In the genomic region with DNA sequence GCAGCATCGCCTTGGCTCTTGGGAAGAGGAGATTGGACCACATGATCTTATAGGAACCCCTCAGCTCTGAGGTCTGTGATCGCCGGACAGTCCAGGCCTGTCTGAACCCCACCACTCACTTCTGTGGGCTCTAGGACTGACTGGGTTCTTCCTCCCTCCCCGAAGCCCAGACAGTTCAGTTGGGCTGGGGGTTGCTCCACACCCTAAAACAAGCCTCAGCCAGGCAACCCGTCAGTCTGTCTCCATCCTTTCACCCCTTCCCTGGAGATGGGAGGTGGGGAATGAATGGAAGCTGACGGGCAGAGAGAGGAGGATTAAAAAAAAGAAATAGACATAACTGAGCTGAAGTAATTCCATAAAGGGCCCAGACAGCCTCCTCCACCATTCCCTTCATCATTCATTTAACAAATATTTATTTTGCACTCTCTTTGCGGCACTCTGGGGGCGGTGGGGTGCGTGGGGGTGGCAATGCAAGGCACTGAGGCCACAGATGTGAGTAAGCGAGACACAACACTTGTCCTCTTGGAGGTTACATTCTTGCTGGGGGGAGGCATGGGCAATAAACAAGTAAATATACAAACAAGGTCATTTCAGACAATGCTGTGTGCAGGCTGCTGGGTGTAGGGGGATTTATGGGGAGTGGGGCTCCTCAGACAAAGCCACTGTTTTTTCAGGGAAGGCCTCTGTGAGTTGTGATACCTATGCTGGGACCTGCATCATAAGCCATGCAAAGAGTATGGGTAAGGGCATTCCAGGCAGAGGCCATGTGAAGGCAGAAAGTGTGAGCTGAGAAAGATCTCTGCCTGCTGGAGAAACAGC, we compare ENCODE assay signal across 8 cellular contexts. TPM values are rescaled to one million over a fixed set of nuclear protein-coding genes. Genes with fewer than 3 reads are reported as not detected.
DNase-seq lines count a peak whose midpoint lies in the region; ATAC-seq lines count a peak whose summit lies in the region.

No MANE protein-coding gene starts in this region.

- H3K79me1 ChIP-seq in mesendoderm (ENCODE audit: low read length) = no peaks in the 10 kb centered on the region

- peak overlapping the region; percentile 6 for H3K23ac ChIP-seq in mesendoderm (ENCODE audit: low read length)

- H3K36me3 ChIP-seq in ACC112 (ENCODE audit: insufficient read depth, low read length) = no peaks in the 10 kb centered on the region
- H3K36me3 ChIP-seq in HAP-1 (replicated peaks) = no peaks in the 10 kb centered on the region
- no peaks in the 10 kb centered on the region for H3K36me3 ChIP-seq in mesendoderm (ENCODE audit: control insufficient read depth, insufficient read depth, low read length)

- H3K4me2 ChIP-seq in mesendoderm (ENCODE audit: low read length) = no peak overlapping the region

- peaks cover 4% of the 10 kb centered on the region for H3K36me3 Mint-ChIP-seq in activated naive CD8-positive, alpha-beta T cell

- no peak overlapping the region for H3K27ac ChIP-seq in ACC112 (ENCODE audit: low read depth, low read length)
- H3K27ac ChIP-seq in mesendoderm (ENCODE audit: low read depth, low read length) = no peak overlapping the region

- H3K27me3 ChIP-seq in ACC112 (ENCODE audit: insufficient read depth, low read length) (peaks cover 68% of the 10 kb centered on the region), HAP-1 (ENCODE audit: low read depth) (peaks cover 24% of the 10 kb centered on the region), mesendoderm (ENCODE audit: insufficient read depth, low read length, poor library complexity) (peaks cover 67% of the 10 kb centered on the region)

- no peak for ATAC-seq in GM21825 (IDR thresholded peaks at IDR 0.05; ENCODE audit: unreplicated experiment)
- no peak for ATAC-seq in HG03095 (IDR thresholded peaks at IDR 0.05; ENCODE audit: unreplicated experiment)

- H3K9ac ChIP-seq in mesendoderm (ENCODE audit: low read length) = no peak overlapping the region

- H2BK120ac ChIP-seq in mesendoderm (ENCODE audit: low read depth, low read length) = no peak overlapping the region

- peaks cover 13% of the 10 kb centered on the region for H3K4me1 ChIP-seq in ACC112 (ENCODE audit: control insufficient read depth, insufficient read depth, low read length, unreplicated experiment)
- peaks cover 7% of the 10 kb centered on the region for H3K4me1 ChIP-seq in HAP-1
- no peaks in the 10 kb centered on the region for H3K4me1 ChIP-seq in mesendoderm (ENCODE audit: control insufficient read depth, low read depth, low read length)

- H3K4me3 Mint-ChIP-seq in activated naive CD8-positive, alpha-beta T cell = peak overlapping the region; percentile 82

- peaks cover 54% of the 10 kb centered on the region for H3K4me1 Mint-ChIP-seq in activated naive CD8-positive, alpha-beta T cell (ENCODE audit: low read depth)

- WGBS in mesendoderm (ENCODE audit: extremely low coverage, insufficient coverage, low lambda C conversion rate) = no CpG with 5 or more reads among the region's 10 CpGs

- no peak overlapping the region for H4K5ac ChIP-seq in mesendoderm (ENCODE audit: low read length)

- peaks cover 1% of the 10 kb centered on the region for H3K27me3 Mint-ChIP-seq in activated naive CD8-positive, alpha-beta T cell

- H4K8ac ChIP-seq in mesendoderm (ENCODE audit: low read depth, low read length) = no peak overlapping the region

- H3K27ac Mint-ChIP-seq in activated naive CD8-positive, alpha-beta T cell = peak overlapping the region; percentile 85

- DNase-seq in HAP-1 (ENCODE audit: low spot score in 2 of 2) (no peak), mesendoderm (no peak), NCI-H187 treated with DMSO at 0.1 percent for 48 hours (lab: John Stamatoyannopoulos, UW) (no peak)
- DNase-seq in effector CD4-positive, alpha-beta T cell = no peak

- H3K4ac ChIP-seq in mesendoderm (ENCODE audit: low read depth, low read length) = no peak overlapping the region

- peak overlapping the region; percentile 64 for H2AFZ ChIP-seq in ACC112 (ENCODE audit: low read length, unreplicated experiment)

- peak overlapping the region; percentile 72 for H3K4me3 ChIP-seq in ACC112 (ENCODE audit: low read depth, low read length)
- H3K4me3 ChIP-seq in HAP-1 = peak overlapping the region; percentile 22
- H3K4me3 ChIP-seq in mesendoderm (ENCODE audit: low read length) = no peak overlapping the region

- in situ Hi-C loops in HAP-1 (cut with MboI; ENCODE audit: low sequenced_read_pairs) = no loop called here

- H3K9me3 Mint-ChIP-seq in activated naive CD8-positive, alpha-beta T cell (ENCODE audit: low read depth) = no peaks in the 10 kb centered on the region

- peak overlapping the region; percentile 17 for H3K56ac ChIP-seq in mesendoderm (ENCODE audit: low read length)

- H2BK15ac ChIP-seq in mesendoderm (replicated peaks; ENCODE audit: low read depth) = no peak overlapping the region

- no peaks in the 10 kb centered on the region for H3K9me3 ChIP-seq in HAP-1

- no peak overlapping the region for H3K18ac ChIP-seq in mesendoderm (ENCODE audit: low read length)

- no peak overlapping the region for H2BK5ac ChIP-seq in mesendoderm (ENCODE audit: low read length)

- H2AK5ac ChIP-seq in mesendoderm (ENCODE audit: low read length) = no peak overlapping the region

- no peaks in the 10 kb centered on the region for H3K79me2 ChIP-seq in ACC112 (ENCODE audit: control insufficient read depth, insufficient read depth, low read length, unreplicated experiment)
- no peaks in the 10 kb centered on the region for H3K79me2 ChIP-seq in mesendoderm (ENCODE audit: control insufficient read depth, insufficient read depth, low read length)

RNA-seq across cellular contexts. Expression of a gene that starts 12.9 kb away (rescaled TPM):
- not detected for polyA plus RNA-seq in mesendoderm (2013, experiment 1 of 2)
- polyA plus RNA-seq in mesendoderm (2013, experiment 2 of 2) = not detected

RNA-seq across cellular contexts. Expression of a gene that starts 34.0 kb away (rescaled TPM):
- polyA plus RNA-seq in mesendoderm (2013, experiment 1 of 2) = 0.03 TPM
- polyA plus RNA-seq in mesendoderm (2013, experiment 2 of 2) = 0.03 TPM
